In genomic region chr16:4505356-4506153, GRCh38 we compare ENCODE assay signal across 10 cellular contexts.
DNase-seq lines count a peak whose midpoint lies in the region; ATAC-seq and TF ChIP-seq lines count a peak whose summit lies in the region.
"Had no signal": no experiment of that assay in that cellular context is flagged by ENCODE, and none has a peak within 500 bp of the region (broad histone marks: within the 10 kb centered on the region; RNA-seq: fewer than 3 reads in every experiment).

No MANE protein-coding gene starts in this region.

- H3K4me1 ChIP-seq in HAP-1 = no peaks in the 10 kb centered on the region

- H3K36me3 ChIP-seq in HAP-1 (replicated peaks) = peaks cover 40% of the 10 kb centered on the region

- ATAC-seq in HG02623 (IDR thresholded peaks at IDR 0.05; ENCODE audit: unreplicated experiment) = peak; percentile 63
- peak; percentile 87 for ATAC-seq in activated naive CD8-positive, alpha-beta T cell treated with anti-CD3 and anti-CD28 coated beads, Interleukin-2, amount 50 U/mL, for 24 hours

- peak overlapping the region; percentile 95 for H3K27ac Mint-ChIP-seq in T-helper 1 cell treated with Interleukin-12 subunit alpha and Interleukin-12 subunit beta and Interleukin-4 antibody, amounts not matched to agents 30 μg/mL and 1 μg/mL, for 36 hours
- H3K27ac Mint-ChIP-seq in activated naive CD8-positive, alpha-beta T cell treated with anti-CD3 and anti-CD28 coated beads, Interleukin-2, amount 50 U/mL, for 24 hours = peak overlapping the region; percentile 80

- POLR2A ChIA-PET in GM10248 (lab: Yijun Ruan, JAX) = interaction anchor here (0.7 to 1.2 kb wide), 2 partner anchors 29 to 89 kb away, joined by 3 read pairs; partner anchors contain the start of gene HMOX2

- CTCF ChIA-PET in GM10248 (lab: Yijun Ruan, JAX) = interaction anchor here (0.7 to 6.9 kb wide), 23 partner anchors 11 to 451 kb away, joined by 3 to 138 read pairs (median 6); partner anchors contain the start of genes MGRN1, NMRAL1 and SEC14L5

- no peak overlapping the region for H3K4me3 ChIP-seq in HAP-1
- H3K4me3 ChIP-seq: cardiac muscle cell, thoracic aorta had no signal

- no peaks in the 10 kb centered on the region for H3K9me3 Mint-ChIP-seq in T-helper 1 cell treated with Interleukin-12 subunit alpha and Interleukin-12 subunit beta and Interleukin-4 antibody, amounts not matched to agents 30 μg/mL and 1 μg/mL, for 36 hours
- no peaks in the 10 kb centered on the region for H3K9me3 Mint-ChIP-seq in activated naive CD8-positive, alpha-beta T cell treated with anti-CD3 and anti-CD28 coated beads, Interleukin-2, amount 50 U/mL, for 24 hours

- DNase-seq in GM10248 (ENCODE audit: extremely low spot score) (peak; percentile 85), NCI-H1930 (lab: John Stamatoyannopoulos, UW) (no peak), HAP-1 (ENCODE audit: low spot score in 2 of 2) (no peak), DMS 273 (lab: John Stamatoyannopoulos, UW; ENCODE audit: unreplicated experiment) (no peak)
- DNase-seq in activated naive CD8-positive, alpha-beta T cell treated with anti-CD3 and anti-CD28 coated beads, Interleukin-2, amount 50 U/mL, for 24 hours = peak; percentile 65
- DNase-seq in stimulated activated CD4-positive, alpha-beta T cell treated with anti-CD3 and anti-CD28 coated beads, Interleukin-1b, Interleukin-23, amount 100 ng/mL, for 4 hours (ENCODE audit: low read depth in 2 of 2) = peak; percentile 29 to 58

- peaks cover 26% of the 10 kb centered on the region for H3K36me3 Mint-ChIP-seq in T-helper 1 cell treated with Interleukin-12 subunit alpha and Interleukin-12 subunit beta and Interleukin-4 antibody, amounts not matched to agents 30 μg/mL and 1 μg/mL, for 36 hours (ENCODE audit: low read depth)
- peaks cover 13% of the 10 kb centered on the region for H3K36me3 Mint-ChIP-seq in activated naive CD8-positive, alpha-beta T cell treated with anti-CD3 and anti-CD28 coated beads, Interleukin-2, amount 50 U/mL, for 24 hours (ENCODE audit: low read depth)

- peak overlapping the region; percentile 56 for H3K4me3 Mint-ChIP-seq in T-helper 1 cell treated with Interleukin-12 subunit alpha and Interleukin-12 subunit beta and Interleukin-4 antibody, amounts not matched to agents 30 μg/mL and 1 μg/mL, for 36 hours
- H3K4me3 Mint-ChIP-seq in activated naive CD8-positive, alpha-beta T cell treated with anti-CD3 and anti-CD28 coated beads, Interleukin-2, amount 50 U/mL, for 24 hours = peak overlapping the region; percentile 46

- no peaks in the 10 kb centered on the region for H3K27me3 Mint-ChIP-seq in T-helper 1 cell treated with Interleukin-12 subunit alpha and Interleukin-12 subunit beta and Interleukin-4 antibody, amounts not matched to agents 30 μg/mL and 1 μg/mL, for 36 hours (ENCODE audit: low read depth)
- no peaks in the 10 kb centered on the region for H3K27me3 Mint-ChIP-seq in activated naive CD8-positive, alpha-beta T cell treated with anti-CD3 and anti-CD28 coated beads, Interleukin-2, amount 50 U/mL, for 24 hours

- H3K9me3 ChIP-seq in HAP-1 = no peaks in the 10 kb centered on the region
- H3K9me3 ChIP-seq: thoracic aorta had no signal

- in situ Hi-C loops in HAP-1 (cut with MboI; ENCODE audit: low sequenced_read_pairs) = no loop called here

- H3K4me1 Mint-ChIP-seq in T-helper 1 cell treated with Interleukin-12 subunit alpha and Interleukin-12 subunit beta and Interleukin-4 antibody, amounts not matched to agents 30 μg/mL and 1 μg/mL, for 36 hours (ENCODE audit: low read depth) = peaks cover 48% of the 10 kb centered on the region
- peaks cover 50% of the 10 kb centered on the region for H3K4me1 Mint-ChIP-seq in activated naive CD8-positive, alpha-beta T cell treated with anti-CD3 and anti-CD28 coated beads, Interleukin-2, amount 50 U/mL, for 24 hours

- H3K27me3 ChIP-seq in HAP-1 (ENCODE audit: low read depth) = no peaks in the 10 kb centered on the region
- H3K27me3 ChIP-seq: cardiac muscle cell had no signal

- no peak for TF ChIP-seq CTCF in GM10248 (IDR thresholded peaks at IDR 0.05; ENCODE audit: control extremely low read depth, extremely low read depth, low read depth, missing control alignments)

Comparison
In these comparisons a context has a peak if more than half of its experiments do, and no peak if none do; other contexts are left out.
1. DNase-seq: peak in GM10248 (single experiment), activated naive CD8-positive, alpha-beta T cell treated with anti-CD3 and anti-CD28 coated beads, Interleukin-2, amount 50 U/mL, for 24 hours (single experiment) and stimulated activated CD4-positive, alpha-beta T cell treated with anti-CD3 and anti-CD28 coated beads, Interleukin-1b, Interleukin-23, amount 100 ng/mL, for 4 hours (2 of 2); none in NCI-H1930 (0 of 2), HAP-1 (0 of 2) and DMS 273 (single experiment).